Comparison of ENCODE assay signal across 9 cellular contexts in genomic region chr9:81032030-81032572, GRCh38.
A peak's percentile ranks its signal among the peaks of the same experiment; 100 is the strongest.
DNase-seq lines count a peak whose midpoint lies in the region; ATAC-seq and TF ChIP-seq lines count a peak whose summit lies in the region.
"Had no signal": no experiment of that assay in that cellular context is flagged by ENCODE, and none has a peak within 500 bp of the region (broad histone marks: within the 10 kb centered on the region; RNA-seq: fewer than 3 reads in every experiment).

No MANE protein-coding gene starts in this region.

- no peak overlapping the region for H3K4me3 Mint-ChIP-seq in activated T-cell treated with anti-CD3 and anti-CD28 coated beads, Interleukin-2, amount 50 U/mL, for 24 hours

- POLR2A ChIA-PET in OCI-LY7 (lab: Charles Lee) = interaction anchor here (0.6 to 1.2 kb wide), 2 partner anchors 10 to 24 kb away, joined by 3 read pairs; no protein-coding TSS in a partner anchor

- H3K36me3 ChIP-seq in OCI-LY7 (ENCODE audit: insufficient read depth, low read length) = no peaks in the 10 kb centered on the region

- no peaks in the 10 kb centered on the region for H4K20me1 ChIP-seq in OCI-LY7 (ENCODE audit: insufficient read depth, low read length)

- H3K27me3 Mint-ChIP-seq in activated T-cell treated with anti-CD3 and anti-CD28 coated beads, Interleukin-2, amount 50 U/mL, for 24 hours = no peaks in the 10 kb centered on the region

- DNase-seq in OCI-LY7 (ENCODE audit: low spot score) (peak; percentile 1), fibroblast of the aortic adventitia (ENCODE audit: low read depth) (peak; percentile 90), smooth muscle cell of the brain vasculature (ENCODE audit: low read depth, low spot score) (peak; percentile 54), NCI-H2029 (lab: John Stamatoyannopoulos, UW) (no peak)
- DNase-seq in activated T-cell treated with anti-CD3 and anti-CD28 coated beads, Interleukin-2, amount 50 U/mL, for 1 hour = no peak
- DNase-seq in activated T-cell treated with anti-CD3 and anti-CD28 coated beads, Interleukin-2, amount 50 U/mL, for 24 hours = no peak
- DNase-seq: NCI-H524 had no signal

- H3K9me2 ChIP-seq in OCI-LY7 (ENCODE audit: insufficient read depth, low read length) = no peaks in the 10 kb centered on the region

- H3K4me3 ChIP-seq in OCI-LY7 (ENCODE audit: low read depth, low read length, poor library complexity, severe bottlenecking) (no peak overlapping the region), fibroblast of the aortic adventitia (ENCODE audit: low read depth, low read length) (no peak overlapping the region)

- H3K27ac ChIP-seq in OCI-LY7 (ENCODE audit: low read depth, low read length, poor library complexity, severe bottlenecking) = no peak overlapping the region

- peaks cover 2% of the 10 kb centered on the region for H3K9me3 Mint-ChIP-seq in activated T-cell treated with anti-CD3 and anti-CD28 coated beads, Interleukin-2, amount 50 U/mL, for 24 hours

- no TSS peak for BruUV-seq in OCI-LY7 (replicated peaks; lab: Mats Ljungman, UMichigan)

- no peak overlapping the region for H3K4me2 ChIP-seq in OCI-LY7 (ENCODE audit: low read length)

- CTCF ChIA-PET in OCI-LY7 (lab: Charles Lee; ENCODE audit: unreplicated experiment) = no interaction called here

- no peaks in the 10 kb centered on the region for H3K79me2 ChIP-seq in OCI-LY7 (ENCODE audit: insufficient read depth, low read depth, low read length)

- H3K27ac Mint-ChIP-seq in activated T-cell treated with anti-CD3 and anti-CD28 coated beads, Interleukin-2, amount 50 U/mL, for 24 hours = no peak overlapping the region

- no peak overlapping the region for H2AFZ ChIP-seq in OCI-LY7 (ENCODE audit: low read length)

- H3K4me1 Mint-ChIP-seq in activated T-cell treated with anti-CD3 and anti-CD28 coated beads, Interleukin-2, amount 50 U/mL, for 24 hours (ENCODE audit: low read depth) = no peaks in the 10 kb centered on the region

- TF ChIP-seq CTCF in OCI-LY7 (conservative IDR thresholded peaks at IDR 0.05; ENCODE audit: low read length) (no peak), fibroblast of the aortic adventitia (IDR thresholded peaks at IDR 0.05; ENCODE audit: insufficient read depth, low read length) (no peak)

- H3K4me1 ChIP-seq in OCI-LY7 (ENCODE audit: insufficient read depth, low read length, poor library complexity, severe bottlenecking) = no peaks in the 10 kb centered on the region

- intact Hi-C loops in OCI-LY7 (cut with micrococcal nuclease; ENCODE audit: unreplicated experiment) = no loop called here

- ATAC-seq in GM21717 (IDR thresholded peaks at IDR 0.05; ENCODE audit: unreplicated experiment) = peak; percentile 66
- ATAC-seq: activated CD4-positive, CD25-positive, alpha-beta regulatory T cell treated with anti-CD3 and anti-CD28 coated beads, Interleukin-2, amount 50 U/mL, for 24 hours had no signal

- H3K36me3 Mint-ChIP-seq in activated T-cell treated with anti-CD3 and anti-CD28 coated beads, Interleukin-2, amount 50 U/mL, for 24 hours (ENCODE audit: low read depth) = no peaks in the 10 kb centered on the region

- no peaks in the 10 kb centered on the region for H3K9me3 ChIP-seq in OCI-LY7 (ENCODE audit: low read length)

Comparison
In these comparisons a context has a peak if more than half of its experiments do, and no peak if none do; other contexts are left out.
1. DNase-seq: peak in OCI-LY7 (single experiment), fibroblast of the aortic adventitia (single experiment) and smooth muscle cell of the brain vasculature (single experiment); none in activated T-cell treated with anti-CD3 and anti-CD28 coated beads, Interleukin-2, amount 50 U/mL, for 1 hour (single experiment), activated T-cell treated with anti-CD3 and anti-CD28 coated beads, Interleukin-2, amount 50 U/mL, for 24 hours (single experiment) and NCI-H2029 (single experiment).